21 cellular contexts compared by ENCODE assay signal in the genomic region with DNA sequence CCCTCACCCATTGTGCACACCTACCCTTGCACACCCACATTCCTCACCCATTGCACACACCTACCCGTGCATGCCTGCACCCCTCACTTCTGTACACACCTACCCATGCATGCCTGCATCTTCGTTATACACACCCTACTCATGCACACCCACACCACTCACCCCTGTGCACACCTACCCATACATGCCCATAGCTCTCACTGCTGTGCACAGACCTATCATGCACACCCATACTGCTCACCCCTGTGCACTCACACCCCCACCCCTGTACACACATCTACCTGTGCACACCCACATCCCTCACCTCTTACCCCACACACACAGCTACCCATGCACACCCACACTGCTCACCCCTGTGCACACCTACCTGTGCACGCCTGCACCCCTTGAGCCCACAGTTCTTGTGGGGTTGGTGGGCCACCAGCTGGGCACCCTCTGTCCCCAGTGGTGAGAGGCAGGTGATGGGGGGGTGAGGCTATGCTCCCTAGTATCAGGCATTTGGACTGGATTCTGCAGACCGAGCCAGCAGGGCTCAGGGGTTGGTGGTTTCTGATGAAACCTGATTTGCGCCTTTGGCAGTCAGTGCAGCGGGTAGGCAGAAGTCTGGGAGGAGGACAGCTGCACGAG. TPM values are rescaled to one million over a fixed set of nuclear protein-coding genes. Genes with fewer than 3 reads are reported as not detected.
"Had no signal": no experiment of that assay in that cellular context is flagged by ENCODE, and none has a peak within 500 bp of the region (broad histone marks: within the 10 kb centered on the region; RNA-seq: fewer than 3 reads in every experiment).

No MANE protein-coding gene starts in this region.

- H3K27me3 ChIP-seq: stomach had no signal

- H3K9me3 ChIP-seq: stomach had no signal

- DNase-seq: activated CD4-positive, alpha-beta T cell treated with anti-CD3 and anti-CD28 coated beads, Interleukin-2, amount 10 ng/mL, durations not matched to agents 24 days and 14 days; activated CD4-positive, CD25-positive, alpha-beta regulatory T cell; activated CD8-positive, alpha-beta T cell treated with anti-CD3 and anti-CD28 coated beads, Interleukin-2, amount 10 ng/mL, durations not matched to agents 7 days and 5 days; activated naive CD4-positive, alpha-beta T cell treated with Interleukin-2 at 50 U/mL for 16 hours; activated naive CD8-positive, alpha-beta T cell treated with anti-CD3 and anti-CD28 coated beads, Interleukin-2, amount 50 U/mL, for 24 hours; activated T-cell treated with anti-CD3 and anti-CD28 coated beads, Interleukin-2, amount 50 U/mL, for 24 hours; anterior cingulate cortex; effector memory CD8-positive, alpha-beta T cell; hypothalamus; islet precursor cell; midbrain; stimulated activated CD4-positive, alpha-beta T cell treated with anti-CD3 and anti-CD28 coated beads, Interleukin-4, amount 100 ng/mL, for 24 hours; stomach; trophoblast cell had no signal

- H3K4me3 ChIP-seq: skin epidermis, stomach had no signal

- ATAC-seq: activated CD8-positive, alpha-beta T cell treated with anti-CD3 and anti-CD28 coated beads, Interleukin-2, amount 10 ng/mL, durations not matched to agents 7 days and 5 days; activated naive CD8-positive, alpha-beta T cell treated with anti-CD3 and anti-CD28 coated beads, Interleukin-2, amount 50 U/mL, for 24 hours; effector memory CD8-positive, alpha-beta T cell; stimulated activated effector memory CD8-positive, alpha-beta T cell treated with anti-CD3 and anti-CD28 coated beads, Interleukin-12 subunit alpha, Interleukin-12 subunit beta, amount 100 ng/mL, for 72 hours had no signal

- H3K27ac ChIP-seq: skin epidermis, stomach had no signal

RNA-seq across cellular contexts. Expression of gene PLD4, which starts 44.0 kb away (rescaled TPM):
- total RNA-seq: activated CD8-positive, alpha-beta T cell treated with anti-CD3 and anti-CD28 coated beads, Interleukin-2, amount 10 ng/mL, durations not matched to agents 7 days and 5 days; dermis microvascular lymphatic vessel endothelial cell; fibroblast of villous mesenchyme; glomerular endothelial cell; lung microvascular endothelial cell had no signal
- polyA plus RNA-seq: neural cell had no signal
